In the genomic region with DNA sequence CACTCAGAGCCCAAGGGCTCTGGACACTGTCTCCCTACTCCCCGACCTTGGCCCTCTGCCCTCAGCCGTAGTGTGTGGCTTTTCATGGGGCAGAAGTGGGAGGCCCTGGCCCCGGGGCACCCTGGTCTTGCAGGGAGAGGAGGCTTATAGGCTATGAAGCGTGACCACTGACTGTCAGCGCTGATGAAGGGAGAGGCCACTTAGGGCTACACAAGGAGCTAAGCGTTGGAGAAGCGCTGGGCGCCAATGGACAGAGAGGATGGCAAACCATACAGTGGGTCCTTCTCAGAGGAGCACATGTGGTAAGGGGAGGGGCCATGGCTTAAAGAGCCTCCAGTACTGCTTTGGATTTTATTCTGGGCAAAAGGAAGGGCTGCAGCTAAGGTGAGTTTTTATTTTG, we compare ENCODE assay signal across 16 cellular contexts. TPM values are rescaled to one million over a fixed set of nuclear protein-coding genes. Genes with fewer than 3 reads are reported as not detected.
DNase-seq lines count a peak whose midpoint lies in the region; ATAC-seq and TF ChIP-seq lines count a peak whose summit lies in the region.
"Had no signal": no experiment of that assay in that cellular context is flagged by ENCODE, and none has a peak within 500 bp of the region (broad histone marks: within the 10 kb centered on the region; RNA-seq: fewer than 3 reads in every experiment).

No MANE protein-coding gene starts in this region.

- no peaks in the 10 kb centered on the region for H3K27me3 ChIP-seq in breast epithelium
- no peaks in the 10 kb centered on the region for H3K27me3 ChIP-seq in WERI-Rb-1 (ENCODE audit: insufficient read depth, low read depth, severe bottlenecking)
- H3K27me3 ChIP-seq: colonic mucosa had no signal

- H3K27ac ChIP-seq in breast epithelium (peak overlapping the region; percentile 40 to 44), WERI-Rb-1 (peak overlapping the region; percentile 71)
- H3K27ac ChIP-seq: colonic mucosa, epithelial cell of prostate had no signal

- H3K36me3 Mint-ChIP-seq in MCF 10A (ENCODE audit: insufficient read depth, unreplicated experiment) (peaks cover 6% of the 10 kb centered on the region), type B pancreatic cell (peaks cover 27% of the 10 kb centered on the region)

- H3K4me1 Mint-ChIP-seq in MCF 10A (ENCODE audit: insufficient read depth, unreplicated experiment): peaks cover 17% of the 10 kb centered on the region
- peaks cover 58% of the 10 kb centered on the region for H3K4me1 Mint-ChIP-seq in type B pancreatic cell (ENCODE audit: unreplicated experiment)

- ATAC-seq in HG02763 (IDR thresholded peaks at IDR 0.05; ENCODE audit: unreplicated experiment): no peak

- POLR2A ChIA-PET in MCF 10A (lab: Yijun Ruan, JAX): no interaction called here

- DNase-seq in breast epithelium (ENCODE audit: low spot score in 2 of 2): no peak
- no peak for DNase-seq in MCF 10A (ENCODE audit: unreplicated experiment)
- DNase-seq in WERI-Rb-1: peak; percentile 97
- no peak for DNase-seq in type B pancreatic cell (ENCODE audit: extremely low spot score, unreplicated experiment)
- DNase-seq in activated CD8-positive, alpha-beta memory T cell treated with anti-CD3 and anti-CD28 coated beads for 24 hours: no peak
- DNase-seq: activated effector memory CD4-positive, alpha-beta T cell treated with anti-CD3 and anti-CD28 coated beads, Interleukin-2, amount 50 U/mL, for 16 hours; aorta; Calu3; colonic mucosa; NCI-H2107; OCI-M1; SW 1271 had no signal

- H3K4me3 Mint-ChIP-seq in MCF 10A (ENCODE audit: unreplicated experiment) (no peak overlapping the region), type B pancreatic cell (peak overlapping the region; percentile 47)
- H3K4me3 Mint-ChIP-seq: stimulated activated naive CD8-positive, alpha-beta T cell treated with anti-CD3 and anti-CD28 coated beads, Interleukin-15, Interleukin-2, amounts not matched to agents 100 ng/mL and 50 ng/mL, for 24 hours had no signal

- CTCF ChIA-PET in MCF 10A (lab: Yijun Ruan, JAX): interaction anchor here (0.6 to 47.2 kb wide), 4 partner anchors 2 to 385 kb away, joined by 3 to 2415 read pairs (median 1210); a partner anchor contains a TSS

- H3K27me3 Mint-ChIP-seq in MCF 10A (ENCODE audit: insufficient read depth, unreplicated experiment) (peaks cover 29% of the 10 kb centered on the region), type B pancreatic cell (no peaks in the 10 kb centered on the region)

- H3K9me3 Mint-ChIP-seq in MCF 10A (ENCODE audit: unreplicated experiment) (no peaks in the 10 kb centered on the region), type B pancreatic cell (no peaks in the 10 kb centered on the region)
- H3K9me3 Mint-ChIP-seq: stimulated activated naive CD8-positive, alpha-beta T cell treated with anti-CD3 and anti-CD28 coated beads, Interleukin-15, Interleukin-2, amounts not matched to agents 100 ng/mL and 50 ng/mL, for 24 hours had no signal

- no peaks in the 10 kb centered on the region for H3K36me3 ChIP-seq in breast epithelium
- peaks cover 48% of the 10 kb centered on the region for H3K36me3 ChIP-seq in WERI-Rb-1
- H3K36me3 ChIP-seq: colonic mucosa had no signal

- TF ChIP-seq CTCF in breast epithelium (IDR thresholded peaks at IDR 0.05) (no peak), MCF 10A (IDR thresholded peaks at IDR 0.05; ENCODE audit: unreplicated experiment) (no peak), WERI-Rb-1 (IDR thresholded peaks at IDR 0.05; ENCODE audit: low read depth, low read length) (no peak), type B pancreatic cell (conservative IDR thresholded peaks at IDR 0.05) (no peak)

- H3K27ac Mint-ChIP-seq in MCF 10A (ENCODE audit: low read depth, unreplicated experiment) (no peak overlapping the region), type B pancreatic cell (peak overlapping the region; percentile 74)
- H3K27ac Mint-ChIP-seq: stimulated activated naive CD8-positive, alpha-beta T cell treated with anti-CD3 and anti-CD28 coated beads, Interleukin-15, Interleukin-2, amounts not matched to agents 100 ng/mL and 50 ng/mL, for 24 hours had no signal

- BruUV-seq in MCF 10A (replicated peaks; lab: Mats Ljungman, UMichigan): no TSS peak

- no peak for TF ChIP-seq POLR2A in breast epithelium (IDR thresholded peaks at IDR 0.05)

- H3K4me3 ChIP-seq in breast epithelium (no peak overlapping the region), WERI-Rb-1 (ENCODE audit: low read depth, low read length) (no peak overlapping the region)
- H3K4me3 ChIP-seq: colonic mucosa had no signal

- intact Hi-C loops in breast epithelium (cut with DNase I; ENCODE audit: low total_unique reads) (no loop called here), MCF 10A (cut with micrococcal nuclease) (no loop called here)

- H3K4me1 ChIP-seq in breast epithelium: peaks cover 3 to 16% of the 10 kb centered on the region in 2 donors
- H3K4me1 ChIP-seq: colonic mucosa had no signal

- H3K9me3 ChIP-seq in breast epithelium: no peaks in the 10 kb centered on the region
- H3K9me3 ChIP-seq in WERI-Rb-1 (ENCODE audit: severe bottlenecking): no peaks in the 10 kb centered on the region
- H3K9me3 ChIP-seq: colonic mucosa had no signal

RNA-seq across cellular contexts. Expression of a gene that starts 7.9 kb away (rescaled TPM):
- total RNA-seq in breast epithelium (10 to 100 TPM in 2 of 3 donors, 1 to 10 TPM in 1; 4.2 to 61.6 (median 28.2) TPM), MCF 10A (2022) (0.98 and 1.9 TPM in 2 replicates), type B pancreatic cell (ENCODE audit: low replicate concordance) (83.7 and 370 TPM in 2 replicates)

RNA-seq across cellular contexts. Expression of a gene that starts 20.3 kb away (rescaled TPM):
- total RNA-seq in breast epithelium (10 to 100 TPM in 2 of 3 donors, 1 to 10 TPM in 1; 9.9 to 28.5 (median 14.9) TPM), MCF 10A (2022) (not detected in 2 replicates), type B pancreatic cell (ENCODE audit: low replicate concordance) (8.1 and 125 TPM in 2 replicates)
- total RNA-seq: activated CD8-positive, alpha-beta memory T cell treated with anti-CD3 and anti-CD28 coated beads for 36 hours had no signal

RNA-seq across cellular contexts. Expression of a gene that starts 30.8 kb away (rescaled TPM):
- 10 to 100 TPM; 15.5 to 41.3 (median 30.2) TPM for total RNA-seq in breast epithelium
- total RNA-seq in MCF 10A (2022): 46.0 and 68.9 TPM in 2 replicates
- total RNA-seq in type B pancreatic cell (ENCODE audit: low replicate concordance): 35.2 and 39.7 TPM in 2 replicates

RNA-seq across cellular contexts. Expression of a gene that starts 31.1 kb away (rescaled TPM):
- 10 to 100 TPM; 13.6 to 25.2 (median 21.0) TPM for total RNA-seq in breast epithelium
- 49.9 and 57.5 TPM in 2 replicates for total RNA-seq in MCF 10A (2022)
- 35.3 and 42.0 TPM in 2 replicates for total RNA-seq in type B pancreatic cell (ENCODE audit: low replicate concordance)

RNA-seq across cellular contexts. Expression of a gene that starts 43.4 kb away (rescaled TPM):
- total RNA-seq in breast epithelium: 10 to 100 TPM; 36.6 to 63.9 (median 63.8) TPM
- 233 and 261 TPM in 2 replicates for total RNA-seq in MCF 10A (2022)
- 47.4 and 58.6 TPM in 2 replicates for total RNA-seq in type B pancreatic cell (ENCODE audit: low replicate concordance)
